Comparison of ENCODE assay signal across 9 cellular contexts in genomic region chr20:38883081-38883980, GRCh38. TPM values are rescaled to one million over a fixed set of nuclear protein-coding genes. Genes with fewer than 3 reads are reported as not detected.
DNase-seq lines count a peak whose midpoint lies in the region; ATAC-seq, FAIRE-seq and TF ChIP-seq lines count a peak whose summit lies in the region.
"Had no signal": no experiment of that assay in that cellular context is flagged by ENCODE, and none has a peak within 500 bp of the region (broad histone marks: within the 10 kb centered on the region; RNA-seq: fewer than 3 reads in every experiment).

No MANE protein-coding gene starts in this region.

- H3K4me1 ChIP-seq in Karpas-422 (ENCODE audit: low read length) (peaks cover 19% of the 10 kb centered on the region), tibial nerve (peaks cover 0 to 5% (median 0%) of the 10 kb centered on the region in 4 donors)

- no peak overlapping the region for H3K9ac ChIP-seq in Karpas-422 (ENCODE audit: low read length)

- H3K36me3 ChIP-seq in Karpas-422 (ENCODE audit: insufficient read depth, low read length) (no peaks in the 10 kb centered on the region), tibial nerve (no peaks in the 10 kb centered on the region)

- peaks cover 35% of the 10 kb centered on the region for H3K4me1 Mint-ChIP-seq in glutamatergic neuron (ENCODE audit: low read depth, unreplicated experiment)

- no peaks in the 10 kb centered on the region for H3K9me2 ChIP-seq in Karpas-422 (replicated peaks; ENCODE audit: insufficient read depth, low read length)

- no peaks in the 10 kb centered on the region for H3K27me3 ChIP-seq in Karpas-422 (ENCODE audit: low read length)
- no peaks in the 10 kb centered on the region for H3K27me3 ChIP-seq in tibial nerve

- H2AFZ ChIP-seq in Karpas-422 (ENCODE audit: low read length), result no peak overlapping the region

- H3K27ac ChIP-seq in Karpas-422 (ENCODE audit: low read length) (no peak overlapping the region), tibial nerve (no peak overlapping the region)

- DNase-seq in AG10803 (ENCODE audit: low read depth) (peak; percentile 17), GM12891 (ENCODE audit: insufficient read length, low spot score) (no peak), SHP77 treated with DMSO at 0.1 percent for 48 hours (lab: John Stamatoyannopoulos, UW) (peak; percentile 34), glutamatergic neuron (peak; percentile 66), Karpas-422 (no peak), NCI-H748 (lab: John Stamatoyannopoulos, UW; ENCODE audit: unreplicated experiment) (no peak), tibial nerve (ENCODE audit: low spot score in 2 of 2) (no peak)

- H3K27ac Mint-ChIP-seq in glutamatergic neuron (ENCODE audit: unreplicated experiment), result peak overlapping the region; percentile 92

- 45 to 60% methylated on average over 12 to 14 of the region's 20 CpGs for WGBS in tibial nerve, 2 donors

- H3K9me3 ChIP-seq in Karpas-422 (ENCODE audit: low read length) (no peaks in the 10 kb centered on the region), tibial nerve (no peaks in the 10 kb centered on the region)

- H3K4me2 ChIP-seq in Karpas-422 (ENCODE audit: low read depth, low read length, poor library complexity, severe bottlenecking), result no peak overlapping the region

- TF ChIP-seq EP300 in tibial nerve (IDR thresholded peaks at IDR 0.05), result no peak

- H3K36me3 Mint-ChIP-seq in glutamatergic neuron (ENCODE audit: unreplicated experiment), result no peaks in the 10 kb centered on the region

- ATAC-seq in GM21619 (IDR thresholded peaks at IDR 0.05; ENCODE audit: unreplicated experiment), result no peak

- H3K27me3 Mint-ChIP-seq in glutamatergic neuron (ENCODE audit: unreplicated experiment), result peaks cover 6% of the 10 kb centered on the region
- H3K27me3 Mint-ChIP-seq: activated naive CD4-positive, alpha-beta T cell treated with anti-CD3 and anti-CD28 coated beads, Interleukin-2, amount 50 U/mL, for 24 hours had no signal

- no peaks in the 10 kb centered on the region for H3K79me2 ChIP-seq in Karpas-422 (ENCODE audit: low read length)

- H3K4me3 Mint-ChIP-seq in glutamatergic neuron (ENCODE audit: unreplicated experiment), result no peak overlapping the region
- H3K4me3 Mint-ChIP-seq: activated naive CD4-positive, alpha-beta T cell treated with anti-CD3 and anti-CD28 coated beads, Interleukin-2, amount 50 U/mL, for 24 hours had no signal

- no peaks in the 10 kb centered on the region for H4K20me1 ChIP-seq in Karpas-422 (ENCODE audit: insufficient read depth, low read depth, low read length)

- no peak for TF ChIP-seq CTCF in AG10803 (conservative IDR thresholded peaks at IDR 0.05; ENCODE audit: low read length)
- no peak for TF ChIP-seq CTCF in glutamatergic neuron (IDR thresholded peaks at IDR 0.05; ENCODE audit: partially characterized antibody, unreplicated experiment)
- TF ChIP-seq CTCF in tibial nerve (IDR thresholded peaks at IDR 0.05), result no peak

- H3K9me3 Mint-ChIP-seq in glutamatergic neuron (ENCODE audit: unreplicated experiment), result peaks cover 15% of the 10 kb centered on the region
- H3K9me3 Mint-ChIP-seq: activated naive CD4-positive, alpha-beta T cell treated with anti-CD3 and anti-CD28 coated beads, Interleukin-2, amount 50 U/mL, for 24 hours had no signal

- TF ChIP-seq POLR2A in GM12891 (IDR thresholded peaks at IDR 0.05; ENCODE audit: low read depth, low read length) (no peak), tibial nerve (IDR thresholded peaks at IDR 0.05) (no peak)

- FAIRE-seq in GM12891 (lab: Jason Lieb, UNC), result peak; percentile 5

- H3K4me3 ChIP-seq in AG10803 (ENCODE audit: low read length), result no peak overlapping the region
- no peak overlapping the region for H3K4me3 ChIP-seq in Karpas-422 (ENCODE audit: low read length)
- no peak overlapping the region for H3K4me3 ChIP-seq in tibial nerve

TF ChIP-seq in GM12891, 5 proteins besides CTCF, POLR2A, EP300 and RAD21:
- no peak for TF ChIP-seq TAF1 (IDR thresholded peaks at IDR 0.05; ENCODE audit: low read depth, low read length)
- no peak for TF ChIP-seq PAX5 (IDR thresholded peaks at IDR 0.05; ENCODE audit: insufficient read depth, low read length, severe bottlenecking)
- no peak for TF ChIP-seq POU2F2 (IDR thresholded peaks at IDR 0.05; ENCODE audit: low read depth, low read length)
- TF ChIP-seq SPI1 (IDR thresholded peaks at IDR 0.05; ENCODE audit: low read depth, low read length), result no peak
- no peak for TF ChIP-seq POLR2AphosphoS5 (IDR thresholded peaks at IDR 0.05; ENCODE audit: low read depth, low read length)

RNA-seq across cellular contexts. Expression of gene FAM83D, which starts 42.9 kb away (rescaled TPM):
- 7.4 TPM for polyA plus RNA-seq in GM12891 (2012; ENCODE audit: low read depth, missing spikeins)
- total RNA-seq in glutamatergic neuron (ENCODE audit: unreplicated experiment) (4.9 TPM), tibial nerve (under 1 TPM in 2 of 4 donors, not detected in 2; 0.42 to 0.90 TPM)
- 14.4 and 21.8 TPM in 2 replicates for total RNA-seq in Karpas-422 (2014; rRNA removed; shearing (Covaris generic); ENCODE audit: low replicate concordance)

Comparison
In these comparisons a context has a peak if more than half of its experiments do, and no peak if none do; other contexts are left out.
1. DNase-seq: peak in AG10803 (single experiment), SHP77 treated with DMSO at 0.1 percent for 48 hours (single experiment) and glutamatergic neuron (single experiment); none in GM12891 (single experiment), Karpas-422 (single experiment), NCI-H748 (single experiment) and tibial nerve (0 of 2).